In the genomic region with DNA sequence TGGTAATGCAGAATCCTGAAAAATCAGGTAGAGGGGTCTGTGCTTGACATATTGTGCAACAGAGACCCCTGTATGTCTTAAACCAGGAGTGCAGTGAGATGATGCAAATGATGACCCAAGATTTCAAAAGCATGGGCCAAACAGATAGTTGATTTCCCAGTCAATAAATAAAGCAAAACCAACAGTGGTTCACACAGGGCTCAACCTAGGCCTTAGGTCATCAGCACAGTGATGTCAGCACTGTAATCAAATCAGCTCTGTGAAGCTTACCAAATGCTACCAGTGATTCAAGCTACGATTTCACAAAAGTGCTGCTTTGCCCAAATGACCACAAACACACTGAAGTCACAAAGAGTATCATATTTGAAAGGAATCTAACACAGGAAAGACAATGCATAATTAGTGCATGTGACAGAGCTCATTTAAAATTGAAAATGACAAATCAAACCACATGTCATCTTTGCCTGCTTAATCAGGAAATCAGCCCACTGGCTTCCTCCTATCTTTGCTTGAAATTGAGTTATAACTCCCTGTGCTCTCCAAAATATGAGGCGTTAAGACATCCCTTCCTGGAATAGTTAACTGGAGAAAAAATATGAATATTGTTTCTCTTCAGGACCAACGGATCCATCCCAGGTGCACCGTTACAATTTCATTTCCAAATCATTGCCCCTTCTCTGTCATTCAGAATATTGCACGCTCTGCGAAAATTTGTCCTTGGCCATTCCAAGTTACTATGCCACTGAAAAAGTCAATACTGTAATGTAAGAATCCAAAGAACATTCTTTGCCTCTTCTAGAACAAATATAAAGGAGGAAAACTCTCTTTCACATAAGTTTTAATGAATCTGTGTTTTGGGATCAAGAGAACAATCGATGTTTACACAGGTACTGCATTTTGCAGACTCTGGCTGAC, we compare ENCODE assay signal across 1 cellular context.
TF ChIP-seq lines count a peak whose summit lies in the region.

No MANE protein-coding gene starts in this region.

TF ChIP-seq in GM23338, 12 proteins besides CTCF, POLR2A, EP300 and RAD21 (continued from another document):
- TF ChIP-seq REST (IDR thresholded peaks at IDR 0.05; ENCODE audit: unreplicated experiment) (no peak), ZNF331 (CRISPR knock-in tag; IDR thresholded peaks at IDR 0.05; ENCODE audit: low read depth) (no peak), EZH2phosphoT487 (IDR thresholded peaks at IDR 0.05; ENCODE audit: unreplicated experiment) (no peak)
- TF ChIP-seq, protein P1, sequence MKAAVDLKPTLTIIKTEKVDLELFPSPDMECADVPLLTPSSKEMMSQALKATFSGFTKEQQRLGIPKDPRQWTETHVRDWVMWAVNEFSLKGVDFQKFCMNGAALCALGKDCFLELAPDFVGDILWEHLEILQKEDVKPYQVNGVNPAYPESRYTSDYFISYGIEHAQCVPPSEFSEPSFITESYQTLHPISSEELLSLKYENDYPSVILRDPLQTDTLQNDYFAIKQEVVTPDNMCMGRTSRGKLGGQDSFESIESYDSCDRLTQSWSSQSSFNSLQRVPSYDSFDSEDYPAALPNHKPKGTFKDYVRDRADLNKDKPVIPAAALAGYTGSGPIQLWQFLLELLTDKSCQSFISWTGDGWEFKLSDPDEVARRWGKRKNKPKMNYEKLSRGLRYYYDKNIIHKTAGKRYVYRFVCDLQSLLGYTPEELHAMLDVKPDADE (IDR thresholded peaks at IDR 0.05), result no peak
- TF ChIP-seq, protein P2, sequence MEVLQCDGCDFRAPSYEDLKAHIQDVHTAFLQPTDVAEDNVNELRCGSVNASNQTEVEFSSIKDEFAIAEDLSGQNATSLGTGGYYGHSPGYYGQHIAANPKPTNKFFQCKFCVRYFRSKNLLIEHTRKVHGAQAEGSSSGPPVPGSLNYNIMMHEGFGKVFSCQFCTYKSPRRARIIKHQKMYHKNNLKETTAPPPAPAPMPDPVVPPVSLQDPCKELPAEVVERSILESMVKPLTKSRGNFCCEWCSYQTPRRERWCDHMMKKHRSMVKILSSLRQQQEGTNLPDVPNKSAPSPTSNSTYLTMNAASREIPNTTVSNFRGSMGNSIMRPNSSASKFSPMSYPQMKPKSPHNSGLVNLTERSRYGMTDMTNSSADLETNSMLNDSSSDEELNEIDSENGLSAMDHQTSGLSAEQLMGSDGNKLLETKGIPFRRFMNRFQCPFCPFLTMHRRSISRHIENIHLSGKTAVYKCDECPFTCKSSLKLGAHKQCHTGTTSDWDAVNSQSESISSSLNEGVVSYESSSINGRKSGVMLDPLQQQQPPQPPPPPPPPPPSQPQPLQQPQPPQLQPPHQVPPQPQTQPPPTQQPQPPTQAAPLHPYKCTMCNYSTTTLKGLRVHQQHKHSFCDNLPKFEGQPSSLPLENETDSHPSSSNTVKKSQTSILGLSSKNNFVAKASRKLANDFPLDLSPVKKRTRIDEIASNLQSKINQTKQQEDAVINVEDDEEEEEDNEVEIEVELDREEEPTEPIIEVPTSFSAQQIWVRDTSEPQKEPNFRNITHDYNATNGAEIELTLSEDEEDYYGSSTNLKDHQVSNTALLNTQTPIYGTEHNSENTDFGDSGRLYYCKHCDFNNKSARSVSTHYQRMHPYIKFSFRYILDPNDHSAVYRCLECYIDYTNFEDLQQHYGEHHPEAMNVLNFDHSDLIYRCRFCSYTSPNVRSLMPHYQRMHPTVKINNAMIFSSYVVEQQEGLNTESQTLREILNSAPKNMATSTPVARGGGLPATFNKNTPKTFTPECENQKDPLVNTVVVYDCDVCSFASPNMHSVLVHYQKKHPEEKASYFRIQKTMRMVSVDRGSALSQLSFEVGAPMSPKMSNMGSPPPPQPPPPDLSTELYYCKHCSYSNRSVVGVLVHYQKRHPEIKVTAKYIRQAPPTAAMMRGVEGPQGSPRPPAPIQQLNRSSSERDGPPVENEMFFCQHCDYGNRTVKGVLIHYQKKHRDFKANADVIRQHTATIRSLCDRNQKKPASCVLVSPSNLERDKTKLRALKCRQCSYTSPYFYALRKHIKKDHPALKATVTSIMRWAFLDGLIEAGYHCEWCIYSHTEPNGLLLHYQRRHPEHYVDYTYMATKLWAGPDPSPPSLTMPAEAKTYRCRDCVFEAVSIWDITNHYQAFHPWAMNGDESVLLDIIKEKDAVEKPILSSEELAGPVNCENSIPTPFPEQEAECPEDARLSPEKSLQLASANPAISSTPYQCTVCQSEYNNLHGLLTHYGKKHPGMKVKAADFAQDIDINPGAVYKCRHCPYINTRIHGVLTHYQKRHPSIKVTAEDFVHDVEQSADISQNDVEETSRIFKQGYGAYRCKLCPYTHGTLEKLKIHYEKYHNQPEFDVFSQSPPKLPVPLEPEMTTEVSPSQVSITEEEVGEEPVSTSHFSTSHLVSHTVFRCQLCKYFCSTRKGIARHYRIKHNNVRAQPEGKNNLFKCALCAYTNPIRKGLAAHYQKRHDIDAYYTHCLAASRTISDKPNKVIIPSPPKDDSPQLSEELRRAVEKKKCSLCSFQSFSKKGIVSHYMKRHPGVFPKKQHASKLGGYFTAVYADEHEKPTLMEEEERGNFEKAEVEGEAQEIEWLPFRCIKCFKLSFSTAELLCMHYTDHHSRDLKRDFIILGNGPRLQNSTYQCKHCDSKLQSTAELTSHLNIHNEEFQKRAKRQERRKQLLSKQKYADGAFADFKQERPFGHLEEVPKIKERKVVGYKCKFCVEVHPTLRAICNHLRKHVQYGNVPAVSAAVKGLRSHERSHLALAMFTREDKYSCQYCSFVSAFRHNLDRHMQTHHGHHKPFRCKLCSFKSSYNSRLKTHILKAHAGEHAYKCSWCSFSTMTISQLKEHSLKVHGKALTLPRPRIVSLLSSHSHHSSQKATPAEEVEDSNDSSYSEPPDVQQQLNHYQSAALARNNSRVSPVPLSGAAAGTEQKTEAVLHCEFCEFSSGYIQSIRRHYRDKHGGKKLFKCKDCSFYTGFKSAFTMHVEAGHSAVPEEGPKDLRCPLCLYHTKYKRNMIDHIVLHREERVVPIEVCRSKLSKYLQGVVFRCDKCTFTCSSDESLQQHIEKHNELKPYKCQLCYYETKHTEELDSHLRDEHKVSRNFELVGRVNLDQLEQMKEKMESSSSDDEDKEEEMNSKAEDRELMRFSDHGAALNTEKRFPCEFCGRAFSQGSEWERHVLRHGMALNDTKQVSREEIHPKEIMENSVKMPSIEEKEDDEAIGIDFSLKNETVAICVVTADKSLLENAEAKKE (CRISPR knock-in tag; IDR thresholded peaks at IDR 0.05), result no peak
